ENCODE assay signal across 21 cellular contexts in the genomic region with DNA sequence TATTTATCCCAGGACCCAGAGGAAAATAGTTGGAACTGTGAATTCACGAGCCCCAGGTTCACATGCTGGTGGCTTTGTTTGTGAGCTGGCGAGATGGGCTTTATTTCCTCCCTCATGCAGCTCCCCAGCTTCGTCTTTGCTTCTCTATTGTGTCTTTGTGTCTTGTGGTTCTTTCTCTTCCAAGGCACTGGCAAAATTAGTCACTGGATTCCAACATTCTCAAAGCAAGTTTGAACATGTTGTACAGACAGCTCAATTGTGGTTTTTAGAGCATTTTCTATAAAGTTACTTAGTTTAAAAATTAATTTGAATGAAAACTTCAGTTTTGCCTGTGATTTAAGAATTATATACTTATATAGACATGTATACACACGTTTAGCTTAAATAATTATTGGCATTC. TPM values are rescaled to one million over a fixed set of nuclear protein-coding genes. Genes with fewer than 3 reads are reported as not detected.
DNase-seq lines count a peak whose midpoint lies in the region; ATAC-seq and TF ChIP-seq lines count a peak whose summit lies in the region.
"Had no signal": no experiment of that assay in that cellular context is flagged by ENCODE, and none has a peak within 500 bp of the region (broad histone marks: within the 10 kb centered on the region; RNA-seq: fewer than 3 reads in every experiment).

No MANE protein-coding gene starts in this region.

- H4K20me1 ChIP-seq in osteoblast (ENCODE audit: insufficient read depth, low read length): peaks cover 12% of the 10 kb centered on the region

- H3K36me3 ChIP-seq in osteoblast (ENCODE audit: insufficient read depth, low read length): peaks cover 63% of the 10 kb centered on the region

- H2AFZ ChIP-seq in osteoblast (ENCODE audit: low read length): no peak overlapping the region
- H2AFZ ChIP-seq: hepatocyte had no signal

- H3K36me3 Mint-ChIP-seq in mesothelial cell of epicardium: peaks cover 60% of the 10 kb centered on the region
- H3K36me3 Mint-ChIP-seq in activated T-cell treated with anti-CD3 and anti-CD28 coated beads, Interleukin-2, amount 50 U/mL, for 24 hours (ENCODE audit: low read depth): peaks cover 100% of the 10 kb centered on the region

- no peak overlapping the region for H3K27ac Mint-ChIP-seq in mesothelial cell of epicardium
- no peak overlapping the region for H3K27ac Mint-ChIP-seq in activated T-cell treated with anti-CD3 and anti-CD28 coated beads, Interleukin-2, amount 50 U/mL, for 24 hours
- H3K27ac Mint-ChIP-seq: activated T-cell treated with anti-CD3 and anti-CD28 coated beads, Interleukin-2, amount 50 U/mL, for 72 hours; B cell; dendritic cell treated with granulocyte-macrophage colony-stimulating factor and Interleukin-4, amounts not matched to agents 40 ng/mL and 50 ng/mL, for 4 days had no signal

- H3K4me1 ChIP-seq in osteoblast (ENCODE audit: insufficient read depth, low read length): no peaks in the 10 kb centered on the region
- H3K4me1 ChIP-seq: adrenal gland had no signal

- no peak overlapping the region for H3K4me2 ChIP-seq in osteoblast (ENCODE audit: insufficient read depth, low read length)
- H3K4me2 ChIP-seq: hepatocyte had no signal

- H3K79me2 ChIP-seq in osteoblast (ENCODE audit: insufficient read depth, low read length): peaks cover 78% of the 10 kb centered on the region

- H3K27me3 Mint-ChIP-seq in mesothelial cell of epicardium (ENCODE audit: low read depth): no peaks in the 10 kb centered on the region
- no peaks in the 10 kb centered on the region for H3K27me3 Mint-ChIP-seq in activated T-cell treated with anti-CD3 and anti-CD28 coated beads, Interleukin-2, amount 50 U/mL, for 24 hours
- H3K27me3 Mint-ChIP-seq: B cell; dendritic cell treated with granulocyte-macrophage colony-stimulating factor and Interleukin-4, amounts not matched to agents 40 ng/mL and 50 ng/mL, for 4 days had no signal

- TF ChIP-seq CTCF in fibroblast of mammary gland (conservative IDR thresholded peaks at IDR 0.05; ENCODE audit: control insufficient read depth, insufficient read depth, low read depth, low read length) (no peak), osteoblast (IDR thresholded peaks at IDR 0.05; ENCODE audit: extremely low read depth, low read depth, low read length) (no peak), mesothelial cell of epicardium (IDR thresholded peaks at IDR 0.05; ENCODE audit: unreplicated experiment) (no peak)

- H3K4me3 ChIP-seq in fibroblast of mammary gland (ENCODE audit: control insufficient read depth, low read depth, low read length): no peak overlapping the region
- H3K4me3 ChIP-seq in osteoblast (ENCODE audit: insufficient read depth, low read length): no peak overlapping the region
- H3K4me3 ChIP-seq: adrenal gland, hepatocyte, mucosa of descending colon, skin epidermis, thoracic aorta had no signal

- H3K27ac ChIP-seq in osteoblast (ENCODE audit: low read depth, low read length): no peak overlapping the region
- H3K27ac ChIP-seq: adrenal gland, hepatocyte, thoracic aorta had no signal

- DNase-seq in HPDE6-E6E7 (ENCODE audit: extremely low spot score): peak; percentile 77
- DNase-seq in astrocyte of the hippocampus (ENCODE audit: low read depth, low spot score): peak; percentile 87
- DNase-seq in fibroblast of mammary gland (ENCODE audit: low read depth): peak; percentile 69
- peak; percentile 65 for DNase-seq in osteoblast (ENCODE audit: insufficient read length, low spot score, missing footprints)
- DNase-seq in mesothelial cell of epicardium (ENCODE audit: low spot score in 2 of 2, unreplicated experiment in 2 of 2): no peak
- DNase-seq in NCI-H1105 treated with DMSO at 0.1 percent for 48 hours (lab: John Stamatoyannopoulos, UW): no peak
- DNase-seq in activated T-cell treated with anti-CD3 and anti-CD28 coated beads, Interleukin-2, amount 50 U/mL, for 24 hours: no peak
- DNase-seq: activated CD4-positive, alpha-beta T cell treated with anti-CD3 and anti-CD28 coated beads, Interleukin-2, amount 50 U/mL, for 4 hours; activated T-cell treated with anti-CD3 and anti-CD28 coated beads, Interleukin-2, amount 50 U/mL, for 72 hours; adrenal gland; Calu3; mucosa of descending colon; NCI-H1092; NCI-H2107; NCI-H748 treated with DMSO at 0.1 percent for 48 hours had no signal

- H3K4me1 Mint-ChIP-seq in mesothelial cell of epicardium: no peaks in the 10 kb centered on the region
- H3K4me1 Mint-ChIP-seq in activated T-cell treated with anti-CD3 and anti-CD28 coated beads, Interleukin-2, amount 50 U/mL, for 24 hours (ENCODE audit: low read depth): peaks cover 45% of the 10 kb centered on the region

- H3K27me3 ChIP-seq in osteoblast (ENCODE audit: insufficient read depth, low read length): no peaks in the 10 kb centered on the region
- H3K27me3 ChIP-seq: adrenal gland, hepatocyte had no signal

- no peaks in the 10 kb centered on the region for H3K9me3 ChIP-seq in osteoblast (ENCODE audit: low read depth, low read length)
- H3K9me3 ChIP-seq: adrenal gland, mucosa of descending colon, thoracic aorta had no signal

- no peak for ATAC-seq in HG03025 (IDR thresholded peaks at IDR 0.05; ENCODE audit: low FRiP score, unreplicated experiment)
- ATAC-seq: activated T-cell treated with anti-CD3 and anti-CD28 coated beads, Interleukin-2, amount 50 U/mL, for 72 hours; mucosa of descending colon had no signal

- no peak overlapping the region for H3K4me3 Mint-ChIP-seq in mesothelial cell of epicardium
- no peak overlapping the region for H3K4me3 Mint-ChIP-seq in activated T-cell treated with anti-CD3 and anti-CD28 coated beads, Interleukin-2, amount 50 U/mL, for 24 hours
- H3K4me3 Mint-ChIP-seq: activated T-cell treated with anti-CD3 and anti-CD28 coated beads, Interleukin-2, amount 50 U/mL, for 72 hours; B cell; dendritic cell treated with granulocyte-macrophage colony-stimulating factor and Interleukin-4, amounts not matched to agents 40 ng/mL and 50 ng/mL, for 4 days had no signal

- H3K9me3 Mint-ChIP-seq in mesothelial cell of epicardium: no peaks in the 10 kb centered on the region
- no peaks in the 10 kb centered on the region for H3K9me3 Mint-ChIP-seq in activated T-cell treated with anti-CD3 and anti-CD28 coated beads, Interleukin-2, amount 50 U/mL, for 24 hours
- H3K9me3 Mint-ChIP-seq: activated T-cell treated with anti-CD3 and anti-CD28 coated beads, Interleukin-2, amount 50 U/mL, for 72 hours; dendritic cell treated with granulocyte-macrophage colony-stimulating factor and Interleukin-4, amounts not matched to agents 40 ng/mL and 50 ng/mL, for 4 days had no signal

RNA-seq across cellular contexts. Expression of a gene that starts 7.3 kb away (rescaled TPM):
- total RNA-seq in osteoblast (19.2 and 23.9 TPM in 2 replicates), mesothelial cell of epicardium (26.7 to 29.7 TPM (median 28.0 TPM) in 3 replicates)

RNA-seq across cellular contexts. Expression of a gene that starts 8.8 kb away (rescaled TPM):
- total RNA-seq in osteoblast (35.1 and 35.7 TPM in 2 replicates), mesothelial cell of epicardium (38.0 to 43.8 TPM (median 41.0 TPM) in 3 replicates)

Comparison
In these comparisons a context has a peak if more than half of its experiments do, and no peak if none do; other contexts are left out.
1. DNase-seq: peak in HPDE6-E6E7 (single experiment), astrocyte of the hippocampus (single experiment), fibroblast of mammary gland (single experiment) and osteoblast (single experiment); none in mesothelial cell of epicardium (0 of 2), NCI-H1105 treated with DMSO at 0.1 percent for 48 hours (single experiment) and activated T-cell treated with anti-CD3 and anti-CD28 coated beads, Interleukin-2, amount 50 U/mL, for 24 hours (single experiment).